9 cellular contexts compared by ENCODE assay signal in the genomic region with DNA sequence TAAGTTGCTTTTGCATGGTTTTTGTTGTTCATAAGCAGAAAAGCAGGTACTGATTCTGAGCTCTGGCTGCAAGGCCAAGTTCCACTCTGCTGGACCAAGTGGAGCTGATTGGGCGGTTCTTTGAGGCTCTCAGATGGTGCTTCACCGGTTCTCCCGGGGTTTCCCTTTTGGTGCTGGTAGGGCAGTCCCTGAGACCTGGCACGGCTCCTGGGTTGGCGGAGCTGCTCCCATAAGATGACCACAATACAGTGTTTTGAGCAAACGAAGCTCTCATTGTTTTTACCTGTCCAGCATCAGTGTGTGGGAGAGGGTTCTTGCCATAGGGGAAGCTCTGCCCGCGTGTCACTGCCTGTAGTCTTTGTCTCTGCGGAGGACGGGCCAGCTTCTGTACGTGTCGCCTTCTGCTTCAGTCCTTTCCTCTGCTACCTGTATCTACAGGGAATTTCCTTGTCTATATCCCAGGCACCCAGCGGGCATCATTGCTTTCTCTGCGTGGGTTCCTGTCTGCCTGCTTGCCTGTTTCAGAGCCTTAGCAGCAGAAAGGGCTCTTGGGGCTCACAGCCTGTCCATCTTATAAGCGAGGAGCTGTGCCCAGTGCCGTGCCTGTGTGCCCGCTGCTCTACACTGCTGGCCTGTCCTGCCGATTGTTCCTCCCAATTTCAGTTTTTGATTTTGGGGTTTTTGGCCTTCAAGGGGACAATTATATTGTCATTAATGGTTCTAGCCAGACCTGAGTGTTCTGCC. TPM values are rescaled to one million over a fixed set of nuclear protein-coding genes. Genes with fewer than 3 reads are reported as not detected.
A peak's percentile ranks its signal among the peaks of the same experiment; 100 is the strongest.
DNase-seq lines count a peak whose midpoint lies in the region; ATAC-seq, FAIRE-seq and TF ChIP-seq lines count a peak whose summit lies in the region.
"Had no signal": no experiment of that assay in that cellular context is flagged by ENCODE, and none has a peak within 500 bp of the region (broad histone marks: within the 10 kb centered on the region; RNA-seq: fewer than 3 reads in every experiment).

No MANE protein-coding gene starts in this region.

- H3K9ac ChIP-seq in HUES48 (ENCODE audit: low read depth, low read length): 0 out of 2 replicates have a peak overlapping the region, but pooled peaks have one; percentile 100
- H3K9ac ChIP-seq in astrocyte (ENCODE audit: low read length): peak overlapping the region; percentile 99

- peak overlapping the region; percentile 93 for H3K4me3 ChIP-seq in AG04450 (ENCODE audit: low read depth, low read length)
- H3K4me3 ChIP-seq in HUES48 (ENCODE audit: low read depth, low read length): peak overlapping the region; percentile 100
- H3K4me3 ChIP-seq in astrocyte (ENCODE audit: insufficient read depth, low read depth, low read length): peak overlapping the region; percentile 94
- H3K4me3 ChIP-seq in gastroesophageal sphincter: peak overlapping the region in 1 of 2 donors; percentile 97
- H3K4me3 ChIP-seq: lung had no signal

- DNase-seq in AG04450 (ENCODE audit: low read depth, low spot score): no peak
- no peak for DNase-seq in astrocyte (ENCODE audit: low read depth)
- DNase-seq in memory B cell (ENCODE audit: low spot score in 2 of 2): no peak
- DNase-seq in stimulated activated CD4-positive, alpha-beta T cell treated with anti-CD3 and anti-CD28 coated beads, Interleukin-2, amount 100 ng/mL, for 24 hours: no peak

- TF ChIP-seq CTCF in AG04450 (IDR thresholded peaks at IDR 0.05; ENCODE audit: low read depth, low read length) (no peak), astrocyte (IDR thresholded peaks at IDR 0.05; ENCODE audit: insufficient read depth, low read depth, low read length) (no peak), gastroesophageal sphincter (IDR thresholded peaks at IDR 0.05) (no peak)

- peaks cover 6% of the 10 kb centered on the region for H3K36me3 Mint-ChIP-seq in astrocyte (ENCODE audit: low read depth, unreplicated experiment)
- H3K36me3 Mint-ChIP-seq in memory B cell: peaks cover 14% of the 10 kb centered on the region

- H3K9me3 ChIP-seq in AG04450 (ENCODE audit: control insufficient read depth, insufficient read depth, low read length): no peaks in the 10 kb centered on the region; the same call in 1 of the 2 replicates
- H3K9me3 ChIP-seq in HUES48 (ENCODE audit: control insufficient read depth, insufficient read depth, low read length): no peaks in the 10 kb centered on the region
- no peaks in the 10 kb centered on the region for H3K9me3 ChIP-seq in astrocyte (ENCODE audit: insufficient read depth, low read depth, low read length)
- H3K9me3 ChIP-seq in gastroesophageal sphincter: no peaks in the 10 kb centered on the region

- ATAC-seq in memory B cell (ENCODE audit: low read depth): no peak
- no peak for ATAC-seq in HG03135 (IDR thresholded peaks at IDR 0.05; ENCODE audit: unreplicated experiment)
- no peak for ATAC-seq in GM21390 (IDR thresholded peaks at IDR 0.05; ENCODE audit: unreplicated experiment)
- no peak for ATAC-seq in gastroesophageal sphincter

- 48 to 55% methylated on average over 12 to 16 of the region's 18 CpGs for WGBS in gastroesophageal sphincter (ENCODE audit: low coverage in 1 of 2), 2 donors

- no peak for FAIRE-seq in astrocyte (lab: Jason Lieb, UNC)

- H2AFZ ChIP-seq in astrocyte (ENCODE audit: low read depth, low read length): no peak overlapping the region

- H3K27me3 Mint-ChIP-seq in astrocyte (ENCODE audit: low read depth, unreplicated experiment) (no peaks in the 10 kb centered on the region), memory B cell (no peaks in the 10 kb centered on the region)

- POLR2A ChIA-PET in AG04450 (lab: Yijun Ruan, JAX): interaction anchor here (1.0 kb wide), 1 partner anchor 76 kb away, joined by 3 read pairs; the partner anchor contains the start of gene ZNF579

- H3K27ac Mint-ChIP-seq in astrocyte (ENCODE audit: unreplicated experiment): peak overlapping the region; percentile 8
- H3K27ac Mint-ChIP-seq in memory B cell: peak overlapping the region; percentile 98

- TF ChIP-seq POLR2A in gastroesophageal sphincter (IDR thresholded peaks at IDR 0.05): no peak

- H3K4me3 Mint-ChIP-seq in astrocyte (ENCODE audit: unreplicated experiment) (peak overlapping the region; percentile 96), memory B cell (peak overlapping the region; percentile 97)

- H3K27me3 ChIP-seq in AG04450 (ENCODE audit: control insufficient read depth, insufficient read depth, low read length): no peaks in the 10 kb centered on the region
- no peaks in the 10 kb centered on the region for H3K27me3 ChIP-seq in HUES48 (ENCODE audit: control insufficient read depth, insufficient read depth, low read length)
- H3K27me3 ChIP-seq in astrocyte (ENCODE audit: insufficient read depth, low read length): no peaks in the 10 kb centered on the region
- no peaks in the 10 kb centered on the region for H3K27me3 ChIP-seq in gastroesophageal sphincter

- H3K4me1 Mint-ChIP-seq in astrocyte (ENCODE audit: low read depth, unreplicated experiment) (peaks cover 26% of the 10 kb centered on the region), memory B cell (peaks cover 35% of the 10 kb centered on the region)

- H3K4me2 ChIP-seq in astrocyte (ENCODE audit: low read length): peak overlapping the region; percentile 97

- H3K4me1 ChIP-seq in HUES48 (ENCODE audit: control insufficient read depth, insufficient read depth, low read length) (peaks cover 21% of the 10 kb centered on the region), astrocyte (ENCODE audit: insufficient read depth, low read length) (peaks cover 26% of the 10 kb centered on the region), gastroesophageal sphincter (peaks cover 0 to 70% (median 48%) of the 10 kb centered on the region in 3 donors)

- peaks cover 68% of the 10 kb centered on the region for H4K20me1 ChIP-seq in astrocyte (ENCODE audit: insufficient read depth, low read length)

- CTCF ChIA-PET in AG04450 (lab: Charles Lee): interaction anchor here (0.5 to 1.8 kb wide), 3 partner anchors 11 to 24 kb away, joined by 4 to 8 read pairs (median 4); no protein-coding TSS in a partner anchor

- H3K36me3 ChIP-seq in HUES48 (ENCODE audit: control insufficient read depth, insufficient read depth, low read length) (peaks cover 39% of the 10 kb centered on the region), astrocyte (ENCODE audit: insufficient read depth, low read length) (no peaks in the 10 kb centered on the region), gastroesophageal sphincter (peaks cover 0 to 42% of the 10 kb centered on the region in 2 donors)

- no peak overlapping the region for H3K27ac ChIP-seq in AG04450 (ENCODE audit: low read depth, low read length)
- H3K27ac ChIP-seq in HUES48 (ENCODE audit: low read depth, low read length): no peak overlapping the region
- no peak overlapping the region for H3K27ac ChIP-seq in astrocyte (ENCODE audit: low read depth, low read length)
- H3K27ac ChIP-seq in gastroesophageal sphincter: no peak overlapping the region

- peaks cover 74% of the 10 kb centered on the region for H3K79me2 ChIP-seq in astrocyte (ENCODE audit: insufficient read depth, low read length)

- TF ChIP-seq EP300 in gastroesophageal sphincter (IDR thresholded peaks at IDR 0.05): no peak

- H3K9me3 Mint-ChIP-seq in astrocyte (ENCODE audit: unreplicated experiment): no peaks in the 10 kb centered on the region
- H3K9me3 Mint-ChIP-seq in memory B cell: no peaks in the 10 kb centered on the region

RNA-seq across cellular contexts. Expression of gene U2AF2, which starts 2.3 kb away (rescaled TPM):
- 90.7 and 130 TPM in 2 replicates for polyA plus RNA-seq in AG04450 (2011; rRNA removed)
- 74.9 and 119 TPM in 2 replicates for polyA minus RNA-seq in AG04450 (2011; rRNA and poly(A)+ RNA removed)
- 183 and 194 TPM in 2 replicates for total RNA-seq in astrocyte
- 10 to 100 TPM; 68.9 to 97.9 (median 91.4) TPM for total RNA-seq in gastroesophageal sphincter

RNA-seq across cellular contexts. Expression of gene CCDC106, which starts 9.2 kb away (rescaled TPM):
- 6.2 and 8.7 TPM in 2 replicates for polyA plus RNA-seq in AG04450 (2011; rRNA removed)
- polyA minus RNA-seq in AG04450 (2011; rRNA and poly(A)+ RNA removed): 4.0 and 7.8 TPM in 2 replicates
- total RNA-seq in astrocyte (12.2 and 12.8 TPM in 2 replicates), gastroesophageal sphincter (10 to 100 TPM; 11.4 to 28.5 (median 15.5) TPM)

RNA-seq across cellular contexts. Expression of gene ZNF581, which starts 13.7 kb away (rescaled TPM):
- polyA plus RNA-seq in AG04450 (2011; rRNA removed): 19.1 and 22.9 TPM in 2 replicates
- 24.8 and 31.8 TPM in 2 replicates for polyA minus RNA-seq in AG04450 (2011; rRNA and poly(A)+ RNA removed)
- total RNA-seq in astrocyte (28.4 and 30.0 TPM in 2 replicates), gastroesophageal sphincter (10 to 100 TPM in 3 of 4 donors, 1 to 10 TPM in 1; 8.4 to 17.5 (median 11.4) TPM)

RNA-seq across cellular contexts. Expression of gene ZNF580, which starts 16.4 kb away (rescaled TPM):
- polyA plus RNA-seq in AG04450 (2011; rRNA removed): 7.3 and 14.0 TPM in 2 replicates
- 7.4 and 9.0 TPM in 2 replicates for polyA minus RNA-seq in AG04450 (2011; rRNA and poly(A)+ RNA removed)
- total RNA-seq in astrocyte (35.8 and 36.6 TPM in 2 replicates), gastroesophageal sphincter (10 to 100 TPM; 28.9 to 44.1 (median 35.2) TPM)

RNA-seq across cellular contexts. Expression of gene EPN1, which starts 17.9 kb away (rescaled TPM):
- 32.1 and 44.1 TPM in 2 replicates for polyA plus RNA-seq in AG04450 (2011; rRNA removed)
- polyA minus RNA-seq in AG04450 (2011; rRNA and poly(A)+ RNA removed): 35.7 and 44.1 TPM in 2 replicates
- total RNA-seq in astrocyte (145 and 156 TPM in 2 replicates), gastroesophageal sphincter (100 to 1,000 TPM in 1 of 4 donors, 10 to 100 TPM in 3; 44.8 to 165 (median 70.2) TPM)
